Comparison of ENCODE assay signal across 8 cellular contexts in genomic region chr13:49443327-49443688, GRCh38.
DNase-seq lines count a peak whose midpoint lies in the region; TF ChIP-seq lines count a peak whose summit lies in the region.

No MANE protein-coding gene starts in this region.

- TF ChIP-seq POLR2A in NB4 (IDR thresholded peaks at IDR 0.05; ENCODE audit: extremely low read depth, insufficient read length), result no peak

- no peaks in the 10 kb centered on the region for H3K9me3 ChIP-seq in iPS-18c (ENCODE audit: control insufficient read depth, insufficient read depth, low read length)

- H3K27ac ChIP-seq in angular gyrus (ENCODE audit: low read depth, low read length) (peak overlapping the region; percentile 96), skin epidermis (peak overlapping the region; percentile 75 to 98 (median 92))

- DNase-seq in NCI-H1092 treated with DMSO at 0.1 percent for 48 hours (lab: John Stamatoyannopoulos, UW) (peak; percentile 41), NCI-H1092 (lab: John Stamatoyannopoulos, UW) (no peak), NB4 (ENCODE audit: low read depth) (peak; percentile 61), OCI-M2 (lab: John Stamatoyannopoulos, UW; ENCODE audit: unreplicated experiment) (no peak)
- DNase-seq in stimulated activated CD4-positive, alpha-beta T cell treated with anti-CD3 and anti-CD28 coated beads, Interleukin-4, amount 100 ng/mL, for 1 hour, result no peak

- no peak for TF ChIP-seq CTCF in NB4 (IDR thresholded peaks at IDR 0.05; ENCODE audit: low read depth, low read length)

- H3K4me3 ChIP-seq in NB4 (ENCODE audit: low read depth, low read length) (peak overlapping the region; percentile 94), iPS-18c (ENCODE audit: insufficient read depth, low read depth, low read length) (peak overlapping the region; percentile 63), skin epidermis (peak overlapping the region; percentile 40 to 81 (median 76))

Comparison
In these comparisons a context has a peak if more than half of its experiments do, and no peak if none do; other contexts are left out.
1. DNase-seq: peak in NCI-H1092 treated with DMSO at 0.1 percent for 48 hours (single experiment) and NB4 (single experiment); none in NCI-H1092 (single experiment), stimulated activated CD4-positive, alpha-beta T cell treated with anti-CD3 and anti-CD28 coated beads, Interleukin-4, amount 100 ng/mL, for 1 hour (single experiment) and OCI-M2 (single experiment).
2. Peak in every context shown above with its lines, with median percentiles within 50 percentile points of each other: H3K4me3 ChIP-seq.